In genomic region chr3:36893137-36893557, GRCh38 we compare ENCODE assay signal across 8 cellular contexts. TPM values are rescaled to one million over a fixed set of nuclear protein-coding genes. Genes with fewer than 3 reads are reported as not detected.
DNase-seq lines count a peak whose midpoint lies in the region; ATAC-seq and TF ChIP-seq lines count a peak whose summit lies in the region.

No MANE protein-coding gene starts in this region.

- H3K4me2 ChIP-seq in MM.1S (ENCODE audit: low read depth, low read length): no peak overlapping the region

- no peaks in the 10 kb centered on the region for H3K9me2 ChIP-seq in MM.1S (replicated peaks; ENCODE audit: insufficient read depth, low read length)

- no peaks in the 10 kb centered on the region for H3K36me3 ChIP-seq in MM.1S (replicated peaks; ENCODE audit: insufficient read depth, low read length)

- H3K27ac Mint-ChIP-seq in activated naive CD4-positive, alpha-beta T cell treated with anti-CD3 and anti-CD28 coated beads, Interleukin-2, amount 50 U/mL, for 24 hours: peak overlapping the region; percentile 96
- no peak overlapping the region for H3K27ac Mint-ChIP-seq in activated T-helper 1 cell treated with anti-CD3 and anti-CD28 coated beads, Interleukin-12 subunit alpha, Interleukin-12 subunit beta, Interleukin-2, Interleukin-4 antibody, amounts not matched to agents 30 ng/mL and 10 ng/mL and 1 ng/mL, durations not matched to agents 14 hours and 24 hours and 36 hours

- H3K4me3 Mint-ChIP-seq in activated naive CD4-positive, alpha-beta T cell treated with anti-CD3 and anti-CD28 coated beads, Interleukin-2, amount 50 U/mL, for 24 hours: peak overlapping the region; percentile 30
- H3K4me3 Mint-ChIP-seq in activated T-helper 1 cell treated with anti-CD3 and anti-CD28 coated beads, Interleukin-12 subunit alpha, Interleukin-12 subunit beta, Interleukin-2, Interleukin-4 antibody, amounts not matched to agents 30 ng/mL and 10 ng/mL and 1 ng/mL, durations not matched to agents 14 hours and 24 hours and 36 hours: no peak overlapping the region

- no peak overlapping the region for H3K4me3 ChIP-seq in skeletal muscle cell (ENCODE audit: low read depth, low read length)
- no peak overlapping the region for H3K4me3 ChIP-seq in MM.1S (ENCODE audit: low read length)

- no peak overlapping the region for H3K27ac ChIP-seq in foreskin keratinocyte
- H3K27ac ChIP-seq in MM.1S (ENCODE audit: low read length): no peak overlapping the region

- peaks cover 70% of the 10 kb centered on the region for H3K4me1 Mint-ChIP-seq in activated naive CD4-positive, alpha-beta T cell treated with anti-CD3 and anti-CD28 coated beads, Interleukin-2, amount 50 U/mL, for 24 hours
- peaks cover 31% of the 10 kb centered on the region for H3K4me1 Mint-ChIP-seq in activated T-helper 1 cell treated with anti-CD3 and anti-CD28 coated beads, Interleukin-12 subunit alpha, Interleukin-12 subunit beta, Interleukin-2, Interleukin-4 antibody, amounts not matched to agents 30 ng/mL and 10 ng/mL and 1 ng/mL, durations not matched to agents 14 hours and 24 hours and 36 hours (ENCODE audit: low read depth)

- H3K4me1 ChIP-seq in foreskin keratinocyte (no peaks in the 10 kb centered on the region), MM.1S (ENCODE audit: low read length) (peaks cover 7% of the 10 kb centered on the region; the same call in 1 of the 2 replicates)

- no peaks in the 10 kb centered on the region for H4K20me1 ChIP-seq in MM.1S (ENCODE audit: insufficient read depth, low read length)

- H3K9me3 Mint-ChIP-seq in activated naive CD4-positive, alpha-beta T cell treated with anti-CD3 and anti-CD28 coated beads, Interleukin-2, amount 50 U/mL, for 24 hours: no peaks in the 10 kb centered on the region
- no peaks in the 10 kb centered on the region for H3K9me3 Mint-ChIP-seq in activated T-helper 1 cell treated with anti-CD3 and anti-CD28 coated beads, Interleukin-12 subunit alpha, Interleukin-12 subunit beta, Interleukin-2, Interleukin-4 antibody, amounts not matched to agents 30 ng/mL and 10 ng/mL and 1 ng/mL, durations not matched to agents 14 hours and 24 hours and 36 hours

- H3K9me3 ChIP-seq in MM.1S (replicated peaks; ENCODE audit: insufficient read depth, low read length): no peaks in the 10 kb centered on the region

- H3K36me3 Mint-ChIP-seq in activated naive CD4-positive, alpha-beta T cell treated with anti-CD3 and anti-CD28 coated beads, Interleukin-2, amount 50 U/mL, for 24 hours: peaks cover 27% of the 10 kb centered on the region
- peaks cover 50% of the 10 kb centered on the region for H3K36me3 Mint-ChIP-seq in activated T-helper 1 cell treated with anti-CD3 and anti-CD28 coated beads, Interleukin-12 subunit alpha, Interleukin-12 subunit beta, Interleukin-2, Interleukin-4 antibody, amounts not matched to agents 30 ng/mL and 10 ng/mL and 1 ng/mL, durations not matched to agents 14 hours and 24 hours and 36 hours (ENCODE audit: low read depth)

- H3F3A ChIP-seq in MM.1S (ENCODE audit: insufficient read depth, low read length): no peaks in the 10 kb centered on the region

- no peak overlapping the region for H3K9ac ChIP-seq in MM.1S (ENCODE audit: low read length)

- intact Hi-C loops in activated T-helper 1 cell treated with anti-CD3 and anti-CD28 coated beads, Interleukin-12 subunit alpha, Interleukin-12 subunit beta, Interleukin-2, Interleukin-4 antibody, amounts not matched to agents 30 ng/mL and 10 ng/mL and 1 ng/mL, durations not matched to agents 14 hours and 24 hours and 36 hours (cut with micrococcal nuclease): no loop called here

- no peaks in the 10 kb centered on the region for H3K79me2 ChIP-seq in MM.1S (ENCODE audit: low read length)

- no peak for TF ChIP-seq CTCF in foreskin keratinocyte (conservative IDR thresholded peaks at IDR 0.05)
- no peak for TF ChIP-seq CTCF in MM.1S (IDR thresholded peaks at IDR 0.05; ENCODE audit: low read length)

- no peaks in the 10 kb centered on the region for H3K27me3 ChIP-seq in foreskin keratinocyte
- no peaks in the 10 kb centered on the region for H3K27me3 ChIP-seq in MM.1S (replicated peaks; ENCODE audit: insufficient read depth, low read length)

- no peak for DNase-seq in activated naive CD4-positive, alpha-beta T cell treated with anti-CD3 and anti-CD28 coated beads, Interleukin-2, amount 50 U/mL, for 16 hours
- DNase-seq in T-helper 1 cell (peak in 3 of 5 donors; percentile 32 to 38 (median 34)), foreskin keratinocyte (peak in 1 of 2 donors; percentile 43), skeletal muscle cell (ENCODE audit: low read depth) (peak; percentile 32), MM.1S (no peak)
- DNase-seq in activated T-helper 1 cell treated with anti-CD3 and anti-CD28 coated beads, Interleukin-12 subunit alpha, Interleukin-12 subunit beta, Interleukin-2, Interleukin-4 antibody, amounts not matched to agents 30 ng/mL and 10 ng/mL and 1 ng/mL, durations not matched to agents 14 hours and 24 hours and 36 hours (ENCODE audit: low spot score): no peak

- H3K27me3 Mint-ChIP-seq in activated naive CD4-positive, alpha-beta T cell treated with anti-CD3 and anti-CD28 coated beads, Interleukin-2, amount 50 U/mL, for 24 hours: no peaks in the 10 kb centered on the region
- H3K27me3 Mint-ChIP-seq in activated T-helper 1 cell treated with anti-CD3 and anti-CD28 coated beads, Interleukin-12 subunit alpha, Interleukin-12 subunit beta, Interleukin-2, Interleukin-4 antibody, amounts not matched to agents 30 ng/mL and 10 ng/mL and 1 ng/mL, durations not matched to agents 14 hours and 24 hours and 36 hours (ENCODE audit: insufficient read depth): no peaks in the 10 kb centered on the region

- ATAC-seq in HG03103 (IDR thresholded peaks at IDR 0.05; ENCODE audit: low read depth, unreplicated experiment): peak; percentile 51
- peak; percentile 54 for ATAC-seq in foreskin keratinocyte

- no peak overlapping the region for H2AFZ ChIP-seq in MM.1S (ENCODE audit: low read length)

RNA-seq across cellular contexts. Expression of gene TRANK1, which starts 51.7 kb away (rescaled TPM):
- total RNA-seq in foreskin keratinocyte: 1.9 and 2.7 TPM in 2 replicates
- 0.31 and 0.34 TPM in 2 replicates for polyA plus RNA-seq in foreskin keratinocyte
- total RNA-seq in activated T-helper 1 cell treated with anti-CD3 and anti-CD28 coated beads, Interleukin-12 subunit alpha, Interleukin-12 subunit beta, Interleukin-2, Interleukin-4 antibody, amounts not matched to agents 30 ng/mL and 10 ng/mL and 1 ng/mL, durations not matched to agents 14 hours and 24 hours and 36 hours: 2.3 and 3.4 TPM in 2 replicates

Comparison
In these comparisons a context has a peak if more than half of its experiments do, and no peak if none do; other contexts are left out.
1. DNase-seq: peak in T-helper 1 cell (3 of 5) and skeletal muscle cell (single experiment); none in activated naive CD4-positive, alpha-beta T cell treated with anti-CD3 and anti-CD28 coated beads, Interleukin-2, amount 50 U/mL, for 16 hours (single experiment), MM.1S (single experiment) and activated T-helper 1 cell treated with anti-CD3 and anti-CD28 coated beads, Interleukin-12 subunit alpha, Interleukin-12 subunit beta, Interleukin-2, Interleukin-4 antibody, amounts not matched to agents 30 ng/mL and 10 ng/mL and 1 ng/mL, durations not matched to agents 14 hours and 24 hours and 36 hours (single experiment).